Comparison of ENCODE assay signal across 24 cellular contexts in genomic region chr21:15430023-15430422, GRCh38.
A peak's percentile ranks its signal among the peaks of the same experiment; 100 is the strongest.
DNase-seq lines count a peak whose midpoint lies in the region; ATAC-seq and TF ChIP-seq lines count a peak whose summit lies in the region.
"Had no signal": no experiment of that assay in that cellular context is flagged by ENCODE, and none has a peak within 500 bp of the region (broad histone marks: within the 10 kb centered on the region; RNA-seq: fewer than 3 reads in every experiment).

No MANE protein-coding gene starts in this region.

- H3K4me1 Mint-ChIP-seq in neural crest cell = peaks cover 56% of the 10 kb centered on the region
- H3K4me1 Mint-ChIP-seq: CD8-positive, alpha-beta memory T cell had no signal

- in situ Hi-C loops in mammary epithelial cell (cut with MboI; ENCODE audit: low sequenced_read_pairs in 2 of 2) = no loop called here

- no peaks in the 10 kb centered on the region for H3K9me3 ChIP-seq in mammary epithelial cell (replicated peaks; ENCODE audit: insufficient read depth, low read length)

- TF ChIP-seq CTCF in mammary epithelial cell (conservative IDR thresholded peaks at IDR 0.05 in 1 of 2, IDR thresholded peaks at IDR 0.05 in 1 of 2; ENCODE audit: extremely low read depth in 1 of 2, insufficient read depth in 1 of 2, low read depth in 1 of 2, low read length in 2 of 2) (no peak), fibroblast of the aortic adventitia (IDR thresholded peaks at IDR 0.05; ENCODE audit: insufficient read depth, low read length) (no peak), neural crest cell (conservative IDR thresholded peaks at IDR 0.05) (no peak), GM10266 (IDR thresholded peaks at IDR 0.05; ENCODE audit: control insufficient read depth, insufficient read depth, low read depth, missing control alignments) (no peak)

- peak overlapping the region; percentile 10 for H3K4me3 Mint-ChIP-seq in neural crest cell
- H3K4me3 Mint-ChIP-seq: CD8-positive, alpha-beta memory T cell had no signal

- H3K27me3 ChIP-seq in ACC112 (ENCODE audit: insufficient read depth, low read length) = no peaks in the 10 kb centered on the region
- H3K27me3 ChIP-seq in mammary epithelial cell (ENCODE audit: insufficient read depth, low read length) = no peaks in the 10 kb centered on the region

- no peak overlapping the region for H3K9ac ChIP-seq in mammary epithelial cell (ENCODE audit: insufficient read depth, low read length)

- H3K4me2 ChIP-seq in mammary epithelial cell (ENCODE audit: insufficient read depth, low read depth, low read length) = no peak overlapping the region

- ATAC-seq in GM19397 (IDR thresholded peaks at IDR 0.05; ENCODE audit: unreplicated experiment) = no peak
- no peak for ATAC-seq in GM21447 (IDR thresholded peaks at IDR 0.05; ENCODE audit: unreplicated experiment)
- ATAC-seq: Panc1, SK-N-SH treated with all-trans-retinoic acid at 6 μM for 48 hours had no signal

- H3K27ac Mint-ChIP-seq in neural crest cell (ENCODE audit: unreplicated experiment) = peak overlapping the region; percentile 3
- H3K27ac Mint-ChIP-seq: CD8-positive, alpha-beta memory T cell had no signal

- intact Hi-C loops in mammary epithelial cell (cut with micrococcal nuclease) = no loop called here

- H3K27me3 Mint-ChIP-seq in neural crest cell (ENCODE audit: low read depth) = no peaks in the 10 kb centered on the region
- H3K27me3 Mint-ChIP-seq: CD8-positive, alpha-beta memory T cell had no signal

- H3K27ac ChIP-seq in ACC112 (ENCODE audit: low read depth, low read length) = peak overlapping the region; percentile 45
- H3K27ac ChIP-seq in mammary epithelial cell (ENCODE audit: insufficient read depth, low read depth, low read length) = no peak overlapping the region
- H3K27ac ChIP-seq: C4-2B, HL-60 had no signal

- H3K4me3 ChIP-seq in ACC112 (ENCODE audit: low read depth, low read length) (no peak overlapping the region), mammary epithelial cell (replicated peaks in 1 of 3; ENCODE audit: insufficient read depth in 1 of 3, low read depth in 2 of 3, low read length in 3 of 3) (no peak overlapping the region), fibroblast of the aortic adventitia (ENCODE audit: low read depth, low read length) (no peak overlapping the region)

- no peaks in the 10 kb centered on the region for H3K79me2 ChIP-seq in ACC112 (ENCODE audit: control insufficient read depth, insufficient read depth, low read length, unreplicated experiment)
- H3K79me2 ChIP-seq in mammary epithelial cell (ENCODE audit: insufficient read depth, low read length) = no peaks in the 10 kb centered on the region

- no peak overlapping the region for H2AFZ ChIP-seq in ACC112 (ENCODE audit: low read length, unreplicated experiment)
- peak overlapping the region; percentile 35 for H2AFZ ChIP-seq in mammary epithelial cell (ENCODE audit: low read depth, low read length)

- H3K36me3 ChIP-seq in ACC112 (ENCODE audit: insufficient read depth, low read length) (no peaks in the 10 kb centered on the region), mammary epithelial cell (ENCODE audit: insufficient read depth, low read length) (no peaks in the 10 kb centered on the region)

- WGBS in mammary epithelial cell (ENCODE audit: low coverage, missing lambda C conversion rate) = 83% methylated on average over 2 of the region's 2 CpGs

- CTCF ChIA-PET in mammary epithelial cell (lab: Charles Lee; ENCODE audit: low non-redundant PET) = interaction anchor here (0.6 kb wide), 1 partner anchor 335 kb away, joined by 4 read pairs; no protein-coding TSS in a partner anchor

- H3K9me3 Mint-ChIP-seq in neural crest cell = peaks cover 11% of the 10 kb centered on the region

- BruUV-seq in mammary epithelial cell (replicated peaks; lab: Mats Ljungman, UMichigan) = no TSS peak

- DNase-seq in mammary epithelial cell (no peak), fibroblast of the aortic adventitia (ENCODE audit: low read depth) (peak; percentile 50), neural crest cell (ENCODE audit: low read depth, low spot score) (no peak), GM10266 (ENCODE audit: extremely low spot score) (no peak), HT-29 (ENCODE audit: low spot score) (no peak)
- DNase-seq: CD8-positive, alpha-beta memory T cell; DMS53; GDM1; GOT3; HCEC 1CT; KBM-7; NCI-H1092 treated with DMSO at 0.1 percent for 48 hours; NCI-H1436 treated with DMSO at 0.1 percent for 48 hours; NCI-H2029; NCI-H226; NCI-H510A treated with DMSO at 0.1 percent for 48 hours; NCI-H748 treated with DMSO at 0.1 percent for 48 hours had no signal

- dilution Hi-C loops in mammary epithelial cell (cut with HindIII; ENCODE audit: low sequenced_read_pairs) = loop anchor here (5.0 kb wide), 1 partner anchor 33 kb away; no protein-coding TSS in a partner anchor

- peaks cover 13% of the 10 kb centered on the region for H3K36me3 Mint-ChIP-seq in neural crest cell (ENCODE audit: low read depth)
- H3K36me3 Mint-ChIP-seq: CD8-positive, alpha-beta memory T cell had no signal

- no peaks in the 10 kb centered on the region for H4K20me1 ChIP-seq in mammary epithelial cell (ENCODE audit: insufficient read depth, low read length)

- H3K4me1 ChIP-seq in ACC112 (ENCODE audit: control insufficient read depth, insufficient read depth, low read length, unreplicated experiment) (peaks cover 17% of the 10 kb centered on the region), mammary epithelial cell (ENCODE audit: insufficient read depth, low read length) (peaks cover 8% of the 10 kb centered on the region)
